In genomic region chr3:114848087-114848486, GRCh38 we compare ENCODE assay signal across 17 cellular contexts.
DNase-seq lines count a peak whose midpoint lies in the region; ATAC-seq and TF ChIP-seq lines count a peak whose summit lies in the region.
"Had no signal": no experiment of that assay in that cellular context is flagged by ENCODE, and none has a peak within 500 bp of the region (broad histone marks: within the 10 kb centered on the region; RNA-seq: fewer than 3 reads in every experiment).

No MANE protein-coding gene starts in this region.

- intact Hi-C loops in gastrocnemius medialis (cut with DNase I; ENCODE audit: low total_unique reads): loop anchor here (5.0 kb wide), 1 partner anchor 54 kb away; no protein-coding TSS in a partner anchor
- intact Hi-C loops in naive thymus-derived CD4-positive, alpha-beta T cell (cut with micrococcal nuclease): no loop called here

- peaks cover 33 to 34% of the 10 kb centered on the region in 2 donors for H3K4me1 ChIP-seq in gastrocnemius medialis
- H3K4me1 ChIP-seq in naive thymus-derived CD4-positive, alpha-beta T cell (ENCODE audit: control insufficient read depth in 2 of 2, insufficient read depth in 2 of 2, low read length in 2 of 2): no peaks in the 10 kb centered on the region

- peak overlapping the region in 1 of 9 donors; percentile 59 for H3K27ac Mint-ChIP-seq in naive thymus-derived CD4-positive, alpha-beta T cell
- H3K27ac Mint-ChIP-seq: immature natural killer cell had no signal

- no peaks in the 10 kb centered on the region for H3K9me3 Mint-ChIP-seq in naive thymus-derived CD4-positive, alpha-beta T cell
- H3K9me3 Mint-ChIP-seq: activated T-cell treated with anti-CD3 and anti-CD28 coated beads, Interleukin-2, amount 50 U/mL, for 4 hours; CD8-positive, alpha-beta memory T cell; immature natural killer cell had no signal

- H3K9me3 ChIP-seq in gastrocnemius medialis: no peaks in the 10 kb centered on the region
- H3K9me3 ChIP-seq in naive thymus-derived CD4-positive, alpha-beta T cell (ENCODE audit: control insufficient read depth in 2 of 3, low read length in 3 of 3): no peaks in the 10 kb centered on the region

- H3K27me3 Mint-ChIP-seq in naive thymus-derived CD4-positive, alpha-beta T cell: no peaks in the 10 kb centered on the region
- H3K27me3 Mint-ChIP-seq: CD8-positive, alpha-beta memory T cell had no signal

- peaks cover 0 to 9% (median under 1%) of the 10 kb centered on the region in 5 donors for H3K36me3 Mint-ChIP-seq in naive thymus-derived CD4-positive, alpha-beta T cell
- H3K36me3 Mint-ChIP-seq: immature natural killer cell had no signal

- peak; percentile 34 to 61 for ATAC-seq in gastrocnemius medialis
- no peak for ATAC-seq in HG03342 (IDR thresholded peaks at IDR 0.05; ENCODE audit: unreplicated experiment)
- ATAC-seq in naive thymus-derived CD4-positive, alpha-beta T cell: no peak
- ATAC-seq: activated T-cell treated with anti-CD3 and anti-CD28 coated beads, Interleukin-2, amount 50 U/mL, for 4 hours; HCT116 had no signal

- no peaks in the 10 kb centered on the region for H3K27me3 ChIP-seq in gastrocnemius medialis
- H3K27me3 ChIP-seq in naive thymus-derived CD4-positive, alpha-beta T cell (ENCODE audit: control insufficient read depth in 2 of 2, insufficient read depth in 2 of 2, low read length in 2 of 2): no peaks in the 10 kb centered on the region

- in situ Hi-C loops in SK-MEL-5 (cut with HindIII; ENCODE audit: low pct_unique_long_range_greater_than_20kb, low sequenced_read_pairs) (loop anchor here (25.0 kb wide), 1 partner anchor 239 kb away; no protein-coding TSS in a partner anchor), gastrocnemius medialis (cut with MboI; ENCODE audit: low sequenced_read_pairs in 4 of 4) (loop anchor here in 3 of 4 donors (25.0 kb wide), 3 partner anchors 239 to 839 kb away; no protein-coding TSS in a partner anchor)

- peaks cover 0 to 20% (median 3%) of the 10 kb centered on the region in 7 donors for H3K4me1 Mint-ChIP-seq in naive thymus-derived CD4-positive, alpha-beta T cell
- H3K4me1 Mint-ChIP-seq: immature natural killer cell had no signal

- POLR2A ChIA-PET in naive thymus-derived CD4-positive, alpha-beta T cell (lab: Charles Lee): no interaction called here

- H3K27ac ChIP-seq in gastrocnemius medialis: peak overlapping the region in 3 of 4 donors; percentile 7 to 65 (median 29)
- no peak overlapping the region for H3K27ac ChIP-seq in naive thymus-derived CD4-positive, alpha-beta T cell (ENCODE audit: low read depth, low read length)

- DNase-seq in NCI-H1436 (lab: John Stamatoyannopoulos, UW) (peak; percentile 48), NCI-H1436 treated with DMSO at 0.1 percent for 48 hours (lab: John Stamatoyannopoulos, UW) (no peak), SK-MEL-5 (ENCODE audit: low read depth, low spot score) (peak; percentile 30), hypothalamus (lab: John Stamatoyannopoulos, UW) (peak in 47 of 51 donors; percentile 3 to 89 (median 53)), gastrocnemius medialis (no peak), NCI-H226 (no peak)
- DNase-seq in naive thymus-derived CD4-positive, alpha-beta T cell: no peak
- DNase-seq: activated CD4-positive, alpha-beta T cell treated with anti-CD3 and anti-CD28 coated beads for 4 hours; activated T-cell treated with anti-CD3 and anti-CD28 coated beads, Interleukin-2, amount 50 U/mL, for 4 hours; CD8-positive, alpha-beta memory T cell; GF-D8; immature natural killer cell; NCI-H526; RPMI8226; small intestine had no signal

- no peak for TF ChIP-seq POLR2A in gastrocnemius medialis (IDR thresholded peaks at IDR 0.05)

- no peak for TF ChIP-seq CTCF in gastrocnemius medialis (IDR thresholded peaks at IDR 0.05 in 4 of 5, conservative IDR thresholded peaks at IDR 0.05 in 1 of 5)

- H3K4me3 Mint-ChIP-seq in naive thymus-derived CD4-positive, alpha-beta T cell: no peak overlapping the region
- H3K4me3 Mint-ChIP-seq: activated T-cell treated with anti-CD3 and anti-CD28 coated beads, Interleukin-2, amount 50 U/mL, for 4 hours; CD8-positive, alpha-beta memory T cell; immature natural killer cell had no signal

- no peaks in the 10 kb centered on the region for H3K36me3 ChIP-seq in gastrocnemius medialis
- H3K36me3 ChIP-seq in naive thymus-derived CD4-positive, alpha-beta T cell (ENCODE audit: control insufficient read depth in 2 of 3, insufficient read depth in 3 of 3, low read length in 3 of 3): no peaks in the 10 kb centered on the region

- H3K4me3 ChIP-seq in gastrocnemius medialis: no peak overlapping the region
- H3K4me3 ChIP-seq in naive thymus-derived CD4-positive, alpha-beta T cell (ENCODE audit: low read length): no peak overlapping the region

- CTCF ChIA-PET in naive thymus-derived CD4-positive, alpha-beta T cell (lab: Charles Lee): no interaction called here

Comparison
In these comparisons a context has a peak if more than half of its experiments do, and no peak if none do; other contexts are left out.
1. DNase-seq: peak in NCI-H1436 (single experiment), SK-MEL-5 (single experiment) and hypothalamus (47 of 51); none in NCI-H1436 treated with DMSO at 0.1 percent for 48 hours (single experiment), gastrocnemius medialis (0 of 2), NCI-H226 (single experiment) and naive thymus-derived CD4-positive, alpha-beta T cell (0 of 9).
2. ATAC-seq: peak in gastrocnemius medialis (2 of 2); none in HG03342 (single experiment) and naive thymus-derived CD4-positive, alpha-beta T cell (single experiment).